16 cellular contexts compared by ENCODE assay signal in genomic region chr7:101869026-101869900, GRCh38. TPM values are rescaled to one million over a fixed set of nuclear protein-coding genes. Genes with fewer than 3 reads are reported as not detected.
DNase-seq lines count a peak whose midpoint lies in the region; ATAC-seq and TF ChIP-seq lines count a peak whose summit lies in the region.
"Had no signal": no experiment of that assay in that cellular context is flagged by ENCODE, and none has a peak within 500 bp of the region (broad histone marks: within the 10 kb centered on the region; RNA-seq: fewer than 3 reads in every experiment).

No MANE protein-coding gene starts in this region.

- no peaks in the 10 kb centered on the region for H3K27me3 Mint-ChIP-seq in osteocyte (ENCODE audit: unreplicated experiment)
- H3K27me3 Mint-ChIP-seq: activated naive CD8-positive, alpha-beta T cell treated with anti-CD3 and anti-CD28 coated beads, Interleukin-2, amount 10 ng/mL, durations not matched to agents 7 days and 5 days; B cell; stimulated activated naive CD8-positive, alpha-beta T cell treated with anti-CD3 and anti-CD28 coated beads, Interleukin-15, Interleukin-2, amounts not matched to agents 100 ng/mL and 50 ng/mL, for 24 hours had no signal

- H3K27ac Mint-ChIP-seq in osteocyte (ENCODE audit: unreplicated experiment), result peak overlapping the region; percentile 21
- H3K27ac Mint-ChIP-seq: activated naive CD8-positive, alpha-beta T cell treated with anti-CD3 and anti-CD28 coated beads, Interleukin-2, amount 10 ng/mL, durations not matched to agents 7 days and 5 days; B cell; stimulated activated naive CD8-positive, alpha-beta T cell treated with anti-CD3 and anti-CD28 coated beads, Interleukin-15, Interleukin-2, amounts not matched to agents 100 ng/mL and 50 ng/mL, for 24 hours had no signal

- H3K79me2 ChIP-seq in DOHH2 (ENCODE audit: control insufficient read depth, low read length) (peaks cover 90% of the 10 kb centered on the region), PC-3 (ENCODE audit: low read length) (peaks cover 94% of the 10 kb centered on the region)

- peak overlapping the region; percentile 76 for H3K4me2 ChIP-seq in DOHH2 (ENCODE audit: low read length)
- H3K4me2 ChIP-seq in PC-3 (ENCODE audit: low read length), result peak overlapping the region; percentile 68; the same call in 1 of the 2 replicates

- no peaks in the 10 kb centered on the region for H3K9me2 ChIP-seq in DOHH2 (replicated peaks; ENCODE audit: control insufficient read depth, low read length)
- H3K9me2 ChIP-seq in PC-3 (replicated peaks; ENCODE audit: low read length), result no peaks in the 10 kb centered on the region

- no TSS peak for BruUV-seq in PC-3 (replicated peaks; lab: Mats Ljungman, UMichigan)

- DNase-seq in PC-3, result no peak
- DNase-seq in osteocyte (ENCODE audit: extremely low spot score, unreplicated experiment), result no peak
- no peak for DNase-seq in activated T-cell treated with anti-CD3 and anti-CD28 coated beads, Interleukin-2, amount 50 U/mL, for 1 hour
- no peak for DNase-seq in HT-29 (ENCODE audit: low spot score)
- no peak for DNase-seq in OCI-M1 (lab: John Stamatoyannopoulos, UW)
- DNase-seq: activated naive CD8-positive, alpha-beta T cell treated with anti-CD3 and anti-CD28 coated beads, Interleukin-2, amount 10 ng/mL, durations not matched to agents 7 days and 5 days; hypothalamus; mucosa of descending colon had no signal

- POLR2A ChIA-PET in PC-3 (lab: Charles Lee; ENCODE audit: unreplicated experiment), result interaction anchor here (1.7 kb wide), 1 partner anchor 12 kb away, joined by 5 read pairs; no protein-coding TSS in a partner anchor

- H3K9me3 Mint-ChIP-seq in osteocyte (ENCODE audit: unreplicated experiment), result no peaks in the 10 kb centered on the region
- H3K9me3 Mint-ChIP-seq: activated naive CD8-positive, alpha-beta T cell treated with anti-CD3 and anti-CD28 coated beads, Interleukin-2, amount 10 ng/mL, durations not matched to agents 7 days and 5 days; stimulated activated naive CD8-positive, alpha-beta T cell treated with anti-CD3 and anti-CD28 coated beads, Interleukin-15, Interleukin-2, amounts not matched to agents 100 ng/mL and 50 ng/mL, for 24 hours had no signal

- H3K36me3 ChIP-seq in DOHH2 (ENCODE audit: control insufficient read depth, low read length) (peaks cover 48% of the 10 kb centered on the region), PC-3 (ENCODE audit: low read depth, low read length) (0 out of 2 replicates have a peak, but pooled peaks cover 3% of the 10 kb centered on the region), iPS-15b (ENCODE audit: control insufficient read depth, insufficient read depth, low read length) (peaks cover 2% of the 10 kb centered on the region)
- H3K36me3 ChIP-seq: esophagus muscularis mucosa had no signal

- peaks cover 98% of the 10 kb centered on the region for H3K4me1 ChIP-seq in DOHH2 (ENCODE audit: control insufficient read depth, low read length)
- H3K4me1 ChIP-seq in PC-3 (ENCODE audit: insufficient read depth, low read length), result peaks cover 24% of the 10 kb centered on the region
- peaks cover 8% of the 10 kb centered on the region for H3K4me1 ChIP-seq in iPS-15b (ENCODE audit: control insufficient read depth, insufficient read depth, low read length)

- CTCF ChIA-PET in PC-3 (lab: Charles Lee), result no interaction called here

- H3K27ac ChIP-seq in DOHH2 (ENCODE audit: low read depth, low read length), result peak overlapping the region; percentile 90
- peak overlapping the region; percentile 97 for H3K27ac ChIP-seq in PC-3 (ENCODE audit: low read length)
- H3K27ac ChIP-seq: SJSA1 had no signal

- H3K9me3 ChIP-seq in DOHH2 (ENCODE audit: control insufficient read depth, insufficient read depth, low read length) (no peaks in the 10 kb centered on the region), PC-3 (ENCODE audit: low read length) (no peaks in the 10 kb centered on the region), iPS-15b (ENCODE audit: control insufficient read depth, insufficient read depth, low read length) (no peaks in the 10 kb centered on the region)
- H3K9me3 ChIP-seq: esophagus muscularis mucosa, mucosa of descending colon, SJSA1 had no signal

- H3K4me3 ChIP-seq in DOHH2 (ENCODE audit: low read length) (peak overlapping the region; percentile 76), PC-3 (ENCODE audit: low read length) (no peak overlapping the region), iPS-15b (ENCODE audit: low read depth, low read length) (no peak overlapping the region)
- H3K4me3 ChIP-seq: esophagus muscularis mucosa, GM12878, mucosa of descending colon, SJSA1 had no signal

- ATAC-seq in PC-3 (no peak), HG03342 (IDR thresholded peaks at IDR 0.05; ENCODE audit: unreplicated experiment) (no peak)
- ATAC-seq: GM12878, mucosa of descending colon had no signal

- H3K36me3 Mint-ChIP-seq in osteocyte (ENCODE audit: unreplicated experiment), result no peaks in the 10 kb centered on the region
- H3K36me3 Mint-ChIP-seq: activated naive CD8-positive, alpha-beta T cell treated with anti-CD3 and anti-CD28 coated beads, Interleukin-2, amount 10 ng/mL, durations not matched to agents 7 days and 5 days had no signal

- no peak for TF ChIP-seq CTCF in DOHH2 (IDR thresholded peaks at IDR 0.05; ENCODE audit: low read depth, low read length, poor library complexity, severe bottlenecking)
- TF ChIP-seq CTCF in PC-3 (conservative IDR thresholded peaks at IDR 0.05; ENCODE audit: low read depth, low read length), result no peak
- TF ChIP-seq CTCF in osteocyte (IDR thresholded peaks at IDR 0.05), result no peak

- H3K9ac ChIP-seq in PC-3 (ENCODE audit: low read length) (peak overlapping the region; percentile 70), iPS-15b (ENCODE audit: low read depth, low read length) (peak overlapping the region; percentile 32)

- peaks cover 49% of the 10 kb centered on the region for H3K4me1 Mint-ChIP-seq in osteocyte (ENCODE audit: unreplicated experiment)

- intact Hi-C loops in PC-3 (cut with micrococcal nuclease), result no loop called here

- H2AFZ ChIP-seq in PC-3 (ENCODE audit: low read length), result no peak overlapping the region

- H3F3A ChIP-seq in DOHH2 (ENCODE audit: control insufficient read depth, insufficient read depth) (peaks cover 29% of the 10 kb centered on the region), PC-3 (ENCODE audit: low read length, unreplicated experiment) (peaks cover 8% of the 10 kb centered on the region)

- H4K20me1 ChIP-seq in DOHH2 (ENCODE audit: control insufficient read depth, insufficient read depth, low read depth, low read length) (peaks cover 4% of the 10 kb centered on the region; the same call in 1 of the 2 replicates), PC-3 (ENCODE audit: low read length) (no peaks in the 10 kb centered on the region)

- no peak overlapping the region for H3K4me3 Mint-ChIP-seq in osteocyte (ENCODE audit: unreplicated experiment)
- H3K4me3 Mint-ChIP-seq: activated naive CD8-positive, alpha-beta T cell treated with anti-CD3 and anti-CD28 coated beads, Interleukin-2, amount 10 ng/mL, durations not matched to agents 7 days and 5 days; B cell; stimulated activated naive CD8-positive, alpha-beta T cell treated with anti-CD3 and anti-CD28 coated beads, Interleukin-15, Interleukin-2, amounts not matched to agents 100 ng/mL and 50 ng/mL, for 24 hours had no signal

- no peaks in the 10 kb centered on the region for H3K27me3 ChIP-seq in DOHH2 (ENCODE audit: control insufficient read depth, low read length)
- H3K27me3 ChIP-seq in PC-3 (ENCODE audit: low read length), result no peaks in the 10 kb centered on the region
- no peaks in the 10 kb centered on the region for H3K27me3 ChIP-seq in iPS-15b (ENCODE audit: control insufficient read depth, insufficient read depth, low read length)
- H3K27me3 ChIP-seq: esophagus muscularis mucosa, SJSA1 had no signal

RNA-seq across cellular contexts. Expression of gene CUX1, which starts 51.8 kb away (rescaled TPM):
- 39.6 and 44.5 TPM in 2 replicates for total RNA-seq in PC-3 (2014; rRNA removed)
- 87.1 and 89.1 TPM in 2 replicates for total RNA-seq in osteocyte
- 41.9 and 48.3 TPM in 2 replicates for total RNA-seq in HT-29 (2014; rRNA removed; shearing (Covaris generic))
